ENCODE assay signal across 34 cellular contexts in the genomic region with DNA sequence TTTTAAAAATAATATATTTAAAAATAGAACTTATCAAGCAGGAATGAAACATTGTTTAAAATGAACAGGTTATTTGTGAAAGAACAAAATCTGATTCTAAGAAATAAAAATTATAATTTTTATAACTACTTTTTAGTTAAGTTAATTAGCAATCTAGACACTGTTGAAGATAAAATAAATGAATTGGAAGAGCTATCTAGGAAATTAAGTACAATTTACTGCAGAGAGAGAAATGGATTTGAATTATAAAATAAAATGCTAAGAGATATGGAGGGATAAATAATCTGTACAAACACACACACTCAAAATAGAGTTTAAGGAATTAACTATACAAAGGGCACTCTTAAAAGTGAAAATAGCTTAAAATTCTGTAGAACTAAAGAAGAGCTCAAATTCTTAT.
"Had no signal": no experiment of that assay in that cellular context is flagged by ENCODE, and none has a peak within 500 bp of the region (broad histone marks: within the 10 kb centered on the region; RNA-seq: fewer than 3 reads in every experiment).

No MANE protein-coding gene starts in this region.

- H3K27ac Mint-ChIP-seq: activated B cell treated with CpG ODN at 0.5 μM for 24 hours; activated CD4-positive, alpha-beta memory T cell treated with anti-CD3 and anti-CD28 coated beads for 36 hours; activated CD4-positive, alpha-beta T cell treated with anti-CD3 and anti-CD28 coated beads, Interleukin-2, amount 10 ng/mL, durations not matched to agents 24 days and 14 days; activated CD8-positive, alpha-beta memory T cell treated with anti-CD3 and anti-CD28 coated beads, Interleukin-2, amount 10 ng/mL, durations not matched to agents 7 days and 5 days; activated CD8-positive, alpha-beta T cell treated with anti-CD3 and anti-CD28 coated beads, Interleukin-2, amount 10 ng/mL, durations not matched to agents 7 days and 5 days; activated naive CD4-positive, alpha-beta T cell treated with anti-CD3 and anti-CD28 coated beads for 36 hours; activated naive CD4-positive, alpha-beta T cell treated with anti-CD3 and anti-CD28 coated beads, Interleukin-2, amount 50 U/mL, for 72 hours; activated naive CD8-positive, alpha-beta T cell treated with anti-CD3 and anti-CD28 coated beads for 36 hours; activated T-cell treated with anti-CD3 and anti-CD28 coated beads, Interleukin-2, amount 50 U/mL, for 24 hours; T-helper 1 cell treated with Interleukin-12 subunit alpha and Interleukin-12 subunit beta and Interleukin-4 antibody, amounts not matched to agents 30 μg/mL and 1 μg/mL, for 36 hours; T-helper 2 cell treated with Interferon-gamma antibody and Interleukin-4, amounts not matched to agents 5 μg/mL and 100 μg/mL, for 36 hours had no signal

- H3K36me3 Mint-ChIP-seq: activated CD4-positive, alpha-beta memory T cell treated with anti-CD3 and anti-CD28 coated beads for 36 hours; activated CD8-positive, alpha-beta memory T cell treated with anti-CD3 and anti-CD28 coated beads, Interleukin-2, amount 10 ng/mL, durations not matched to agents 7 days and 5 days; activated naive CD8-positive, alpha-beta T cell treated with anti-CD3 and anti-CD28 coated beads for 36 hours had no signal

- DNase-seq: activated B cell treated with CpG ODN at 0.5 μM for 24 hours; activated CD4-positive, alpha-beta memory T cell treated with anti-CD3 and anti-CD28 coated beads for 36 hours; activated CD4-positive, alpha-beta T cell treated with anti-CD3 and anti-CD28 coated beads for 4 hours; activated CD4-positive, alpha-beta T cell treated with anti-CD3 and anti-CD28 coated beads, Interleukin-2, amount 10 ng/mL, durations not matched to agents 24 days and 14 days; activated CD4-positive, alpha-beta T cell treated with anti-CD3 and anti-CD28 coated beads, Interleukin-2, amount 50 U/mL, for 1 hour; activated CD4-positive, alpha-beta T cell treated with anti-CD3 and anti-CD28 coated beads, Interleukin-2, amount 50 U/mL, for 4 hours; activated CD4-positive, CD25-positive, alpha-beta regulatory T cell treated with anti-CD3 and anti-CD28 coated beads, Interleukin-2, amount 50 U/mL, for 72 hours; activated CD8-positive, alpha-beta memory T cell treated with anti-CD3 and anti-CD28 coated beads for 24 hours; activated CD8-positive, alpha-beta memory T cell treated with anti-CD3 and anti-CD28 coated beads, Interleukin-2, amount 10 ng/mL, durations not matched to agents 7 days and 5 days; activated CD8-positive, alpha-beta memory T cell treated with anti-CD3 and anti-CD28 coated beads, Interleukin-2, amount 50 U/mL, for 48 hours; activated CD8-positive, alpha-beta T cell treated with anti-CD3 and anti-CD28 coated beads, Interleukin-2, amount 10 ng/mL, durations not matched to agents 7 days and 5 days; activated effector memory CD4-positive, alpha-beta T cell treated with anti-CD3 and anti-CD28 coated beads, Interleukin-2, amount 50 U/mL, for 16 hours; activated gamma-delta T cell treated with Interleukin-2 at 50 U/mL for 16 hours; activated naive CD4-positive, alpha-beta T cell; activated naive CD4-positive, alpha-beta T cell treated with anti-CD3 and anti-CD28 coated beads for 36 hours; activated naive CD4-positive, alpha-beta T cell treated with anti-CD3 and anti-CD28 coated beads, Interleukin-2, amount 50 U/mL, for 16 hours; activated naive CD8-positive, alpha-beta T cell treated with anti-CD3 and anti-CD28 coated beads for 36 hours; activated T-cell treated with anti-CD3 and anti-CD28 coated beads, Interleukin-2, amount 50 U/mL, for 24 hours; activated T-cell treated with anti-CD3 and anti-CD28 coated beads, Interleukin-2, amount 50 U/mL, for 48 hours; adrenal gland; amniotic stem cell; aorta; body of pancreas; brain microvascular endothelial cell; central memory CD4-positive, alpha-beta T cell; T-helper 1 cell; T-helper 2 cell; T-helper 9 cell had no signal

- H3K27ac ChIP-seq: adrenal gland, body of pancreas, brain microvascular endothelial cell, breast epithelium, VCaP had no signal

- H3K4me3 ChIP-seq: adrenal gland, body of pancreas, breast epithelium had no signal

- H3K4me1 ChIP-seq: adrenal gland, body of pancreas, breast epithelium had no signal

- ATAC-seq: activated CD8-positive, alpha-beta memory T cell treated with anti-CD3 and anti-CD28 coated beads, Interleukin-2, amount 10 ng/mL, durations not matched to agents 7 days and 5 days; activated CD8-positive, alpha-beta T cell treated with anti-CD3 and anti-CD28 coated beads, Interleukin-2, amount 10 ng/mL, durations not matched to agents 7 days and 5 days; activated naive CD4-positive, alpha-beta T cell treated with anti-CD3 and anti-CD28 coated beads, Interleukin-2, amount 50 U/mL, for 72 hours; body of pancreas had no signal

- H3K36me3 ChIP-seq: adrenal gland, brain microvascular endothelial cell, breast epithelium had no signal

- FAIRE-seq: astrocyte had no signal

- H3K27me3 ChIP-seq: adrenal gland, body of pancreas, brain microvascular endothelial cell, breast epithelium had no signal

- H3K4me3 Mint-ChIP-seq: activated B cell treated with CpG ODN at 0.5 μM for 24 hours; activated CD4-positive, alpha-beta memory T cell treated with anti-CD3 and anti-CD28 coated beads for 36 hours; activated CD4-positive, alpha-beta T cell treated with anti-CD3 and anti-CD28 coated beads, Interleukin-2, amount 10 ng/mL, durations not matched to agents 24 days and 14 days; activated CD8-positive, alpha-beta memory T cell treated with anti-CD3 and anti-CD28 coated beads, Interleukin-2, amount 10 ng/mL, durations not matched to agents 7 days and 5 days; activated CD8-positive, alpha-beta T cell treated with anti-CD3 and anti-CD28 coated beads, Interleukin-2, amount 10 ng/mL, durations not matched to agents 7 days and 5 days; activated naive CD4-positive, alpha-beta T cell treated with anti-CD3 and anti-CD28 coated beads for 36 hours; activated naive CD8-positive, alpha-beta T cell treated with anti-CD3 and anti-CD28 coated beads for 36 hours; activated T-cell treated with anti-CD3 and anti-CD28 coated beads, Interleukin-2, amount 50 U/mL, for 24 hours; T-helper 1 cell treated with Interleukin-12 subunit alpha and Interleukin-12 subunit beta and Interleukin-4 antibody, amounts not matched to agents 30 μg/mL and 1 μg/mL, for 36 hours; T-helper 2 cell treated with Interferon-gamma antibody and Interleukin-4, amounts not matched to agents 5 μg/mL and 100 μg/mL, for 36 hours had no signal

- H3K4me1 Mint-ChIP-seq: activated B cell treated with CpG ODN at 0.5 μM for 24 hours; activated CD4-positive, alpha-beta T cell treated with anti-CD3 and anti-CD28 coated beads, Interleukin-2, amount 10 ng/mL, durations not matched to agents 24 days and 14 days; activated CD8-positive, alpha-beta memory T cell treated with anti-CD3 and anti-CD28 coated beads, Interleukin-2, amount 10 ng/mL, durations not matched to agents 7 days and 5 days; activated naive CD8-positive, alpha-beta T cell treated with anti-CD3 and anti-CD28 coated beads for 36 hours had no signal

- H3K27me3 Mint-ChIP-seq: activated B cell treated with CpG ODN at 0.5 μM for 24 hours; activated CD4-positive, alpha-beta memory T cell treated with anti-CD3 and anti-CD28 coated beads for 36 hours; activated CD4-positive, alpha-beta T cell treated with anti-CD3 and anti-CD28 coated beads, Interleukin-2, amount 10 ng/mL, durations not matched to agents 24 days and 14 days; activated CD8-positive, alpha-beta memory T cell treated with anti-CD3 and anti-CD28 coated beads, Interleukin-2, amount 10 ng/mL, durations not matched to agents 7 days and 5 days; activated naive CD8-positive, alpha-beta T cell treated with anti-CD3 and anti-CD28 coated beads for 36 hours; activated T-cell treated with anti-CD3 and anti-CD28 coated beads, Interleukin-2, amount 50 U/mL, for 24 hours had no signal
